In genomic region chr7:105198223-105198622, GRCh38 we compare ENCODE assay signal across 1 cellular context.
TF ChIP-seq lines count a peak whose summit lies in the region.

No MANE protein-coding gene starts in this region.

TF ChIP-seq in HepG2, 621 proteins besides CTCF, POLR2A, EP300 and RAD21 (continued from another document):
- peak; percentile 27; the same call in 1 of the 2 replicates for TF ChIP-seq ARID5B (CRISPR knock-in tag; IDR thresholded peaks at IDR 0.05)
- no peak for TF ChIP-seq NR2C2 (CRISPR knock-in tag; IDR thresholded peaks at IDR 0.05; ENCODE audit: borderline replicate concordance)
- no peak for TF ChIP-seq TFDP2 (CRISPR knock-in tag; IDR thresholded peaks at IDR 0.05)
- TF ChIP-seq ZFAT (CRISPR knock-in tag; conservative IDR thresholded peaks at IDR 0.05), result no peak
- no peak for TF ChIP-seq TFE3 (CRISPR knock-in tag; IDR thresholded peaks at IDR 0.05)
- no peak for TF ChIP-seq PTBP1 (IDR thresholded peaks at IDR 0.05; ENCODE audit: low read depth, low read length, poor library complexity, severe bottlenecking)
- TF ChIP-seq ZNF788 (CRISPR knock-in tag; IDR thresholded peaks at IDR 0.05; ENCODE audit: borderline replicate concordance), result no peak
- TF ChIP-seq TAF15 (IDR thresholded peaks at IDR 0.05; ENCODE audit: low read depth, low read length, poor library complexity, severe bottlenecking), result no peak
- 0 out of 2 replicates have a peak, but pooled peaks have one; percentile 44 for TF ChIP-seq POGZ (CRISPR knock-in tag; IDR thresholded peaks at IDR 0.05)
- TF ChIP-seq YEATS4 (CRISPR knock-in tag; IDR thresholded peaks at IDR 0.05; ENCODE audit: borderline replicate concordance), result no peak
- no peak for TF ChIP-seq ZNF138 (CRISPR knock-in tag; IDR thresholded peaks at IDR 0.05; ENCODE audit: low read depth)
- TF ChIP-seq FOXA1 (IDR thresholded peaks at IDR 0.05), result no peak
- peak; percentile 33; the same call in 1 of the 2 replicates for TF ChIP-seq FOXA1 (CRISPR knock-in tag; IDR thresholded peaks at IDR 0.05)
- no peak for TF ChIP-seq HNF1B (CRISPR knock-in tag; IDR thresholded peaks at IDR 0.05)
- TF ChIP-seq BATF2 (CRISPR knock-in tag; IDR thresholded peaks at IDR 0.05), result no peak
- TF ChIP-seq FOXM1 (CRISPR knock-in tag; IDR thresholded peaks at IDR 0.05), result no peak
- peak; percentile 30; the same call in 1 of the 2 replicates for TF ChIP-seq FOSL2 (CRISPR knock-in tag; IDR thresholded peaks at IDR 0.05)
- no peak for TF ChIP-seq IRF2 (CRISPR knock-in tag; IDR thresholded peaks at IDR 0.05)
- TF ChIP-seq PHB2 (IDR thresholded peaks at IDR 0.05; ENCODE audit: partially characterized antibody), result no peak
- TF ChIP-seq ZNF784 (CRISPR knock-in tag; IDR thresholded peaks at IDR 0.05; ENCODE audit: borderline replicate concordance), result no peak
- no peak for TF ChIP-seq ZNF274 (CRISPR knock-in tag; IDR thresholded peaks at IDR 0.05)
- no peak for TF ChIP-seq HNRNPK (IDR thresholded peaks at IDR 0.05; ENCODE audit: low read depth, low read length, poor library complexity, severe bottlenecking)
- TF ChIP-seq ZKSCAN8 (CRISPR knock-in tag; IDR thresholded peaks at IDR 0.05; ENCODE audit: borderline replicate concordance), result no peak
